In the genomic region with DNA sequence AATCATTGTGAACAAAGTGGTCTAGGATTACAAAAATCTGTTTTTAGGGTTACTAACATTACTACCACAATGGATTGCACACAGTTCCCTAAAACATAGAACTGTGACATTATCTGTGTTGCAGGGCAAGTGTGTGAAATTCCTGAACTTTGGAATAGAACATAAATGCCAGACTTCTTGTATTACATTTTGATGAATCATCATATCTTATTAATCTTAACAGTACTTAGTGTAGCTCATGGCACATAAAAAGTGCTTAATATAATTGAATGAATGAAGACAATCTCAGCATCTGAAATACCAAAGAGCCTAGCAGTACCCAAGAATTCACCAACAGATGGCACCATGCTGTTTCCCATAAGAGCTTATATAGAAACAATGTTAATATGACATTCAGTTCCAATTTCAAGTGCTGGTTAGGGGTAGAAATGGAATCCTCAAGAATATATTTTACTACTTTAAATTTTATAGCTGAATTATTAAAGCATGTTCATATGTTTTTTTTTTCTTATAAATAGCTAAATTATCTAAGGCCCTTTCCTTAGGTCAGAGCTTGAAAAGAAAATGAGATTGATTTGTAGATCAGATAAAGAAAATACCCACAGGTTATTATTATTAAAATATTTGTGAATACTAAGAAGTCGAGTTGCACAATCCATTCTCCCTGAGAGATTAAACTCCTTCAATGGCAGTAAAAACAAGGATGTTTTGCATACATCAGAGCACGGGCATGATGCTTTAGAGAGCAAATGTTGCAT, we compare ENCODE assay signal across 8 cellular contexts. TPM values are rescaled to one million over a fixed set of nuclear protein-coding genes. Genes with fewer than 3 reads are reported as not detected.
DNase-seq lines count a peak whose midpoint lies in the region; ATAC-seq and TF ChIP-seq lines count a peak whose summit lies in the region.

No MANE protein-coding gene starts in this region.

- H3K36me3 ChIP-seq in Peyer's patch (no peaks in the 10 kb centered on the region), esophagus squamous epithelium (no peaks in the 10 kb centered on the region), parathyroid adenoma (ENCODE audit: control insufficient read depth, insufficient read depth, low read length) (no peaks in the 10 kb centered on the region)

- H3K79me2 ChIP-seq in parathyroid adenoma = no peaks in the 10 kb centered on the region

- ATAC-seq in HG02885 (IDR thresholded peaks at IDR 0.05; ENCODE audit: poor library complexity, unreplicated experiment) = peak; percentile 75
- ATAC-seq in HG03432 (IDR thresholded peaks at IDR 0.05; ENCODE audit: unreplicated experiment) = no peak

- no peak for TF ChIP-seq POLR2A in Peyer's patch (IDR thresholded peaks at IDR 0.05)
- TF ChIP-seq POLR2A in esophagus squamous epithelium (IDR thresholded peaks at IDR 0.05) = no peak

- H3K4me3 ChIP-seq in Peyer's patch (no peak overlapping the region), esophagus squamous epithelium (no peak overlapping the region), parathyroid adenoma (ENCODE audit: low read depth, low read length) (no peak overlapping the region)

- H3K9ac ChIP-seq in parathyroid adenoma = no peak overlapping the region

- DNase-seq in NOMO-1 treated with DMSO at 0.1 percent for 48 hours (lab: John Stamatoyannopoulos, UW; ENCODE audit: unreplicated experiment) (peak; percentile 39), NOMO-1 treated with dmso at 0.1 percent for 144 hours (lab: John Stamatoyannopoulos, UW; ENCODE audit: unreplicated experiment) (no peak), Peyer's patch (no peak), esophagus squamous epithelium (lab: John Stamatoyannopoulos, UW) (no peak), NK-92 (lab: John Stamatoyannopoulos, UW; ENCODE audit: unreplicated experiment) (no peak)

- H3K27me3 ChIP-seq in Peyer's patch (no peaks in the 10 kb centered on the region), esophagus squamous epithelium (no peaks in the 10 kb centered on the region), parathyroid adenoma (ENCODE audit: control insufficient read depth, insufficient read depth, low read length) (no peaks in the 10 kb centered on the region)

- no peak overlapping the region for H2AFZ ChIP-seq in parathyroid adenoma

- H3K9me3 ChIP-seq in Peyer's patch (no peaks in the 10 kb centered on the region), esophagus squamous epithelium (no peaks in the 10 kb centered on the region), parathyroid adenoma (ENCODE audit: control insufficient read depth, low read length) (no peaks in the 10 kb centered on the region)

- H3K4me1 ChIP-seq in Peyer's patch (no peaks in the 10 kb centered on the region), esophagus squamous epithelium (no peaks in the 10 kb centered on the region), parathyroid adenoma (no peaks in the 10 kb centered on the region)

- TF ChIP-seq CTCF in Peyer's patch (IDR thresholded peaks at IDR 0.05) (peak in 5 of 6 experiments; percentile 11 to 58 (median 51)), esophagus squamous epithelium (IDR thresholded peaks at IDR 0.05) (peak; percentile 17 to 58 (median 32)), parathyroid adenoma (IDR thresholded peaks at IDR 0.05) (peak; percentile 32)

- 43 to 53% methylated on average over 2 of the region's 2 CpGs for WGBS in esophagus squamous epithelium, 2 donors

- no peak overlapping the region for H3K27ac ChIP-seq in Peyer's patch
- no peak overlapping the region for H3K27ac ChIP-seq in esophagus squamous epithelium
- no peak overlapping the region for H3K27ac ChIP-seq in parathyroid adenoma

- no peak overlapping the region for H3K4me2 ChIP-seq in parathyroid adenoma (ENCODE audit: low read length)

- intact Hi-C loops in esophagus squamous epithelium (cut with DNase I) = loop anchor here (5.0 kb wide), 1 partner anchor 151 kb away; no protein-coding TSS in a partner anchor

RNA-seq across cellular contexts. Expression of a gene that starts 25.8 kb away (rescaled TPM):
- 1 to 10 TPM; 1.2 to 5.8 (median 1.5) TPM for total RNA-seq in Peyer's patch
- total RNA-seq in esophagus squamous epithelium = 1 to 10 TPM in 1 of 4 donors, under 1 TPM in 2, not detected in 1; 0.18 to 1.5 (median 0.64) TPM
